In genomic region chr18:23258566-23259265, GRCh38 we compare ENCODE assay signal across 9 cellular contexts.
DNase-seq lines count a peak whose midpoint lies in the region; ATAC-seq, FAIRE-seq and TF ChIP-seq lines count a peak whose summit lies in the region.
"Had no signal": no experiment of that assay in that cellular context is flagged by ENCODE, and none has a peak within 500 bp of the region (broad histone marks: within the 10 kb centered on the region; RNA-seq: fewer than 3 reads in every experiment).

No MANE protein-coding gene starts in this region.

- peaks cover 39% of the 10 kb centered on the region for H3K4me1 Mint-ChIP-seq in activated T-helper 1 cell treated with anti-CD3 and anti-CD28 coated beads, Interleukin-12 subunit alpha, Interleukin-12 subunit beta, Interleukin-2, Interleukin-4 antibody, amounts not matched to agents 30 ng/mL and 10 ng/mL and 1 ng/mL, durations not matched to agents 14 hours and 24 hours and 36 hours (ENCODE audit: low read depth)

- H2AFZ ChIP-seq in HepG2 (ENCODE audit: low read length) = no peak overlapping the region

- H3K36me3 ChIP-seq in liver (ENCODE audit: control insufficient read depth in 4 of 4, insufficient read depth in 3 of 4, low read depth in 1 of 4, low read length in 3 of 4) = peaks cover 0 to 14% (median 5%) of the 10 kb centered on the region in 4 donors
- peaks cover 6 to 39% of the 10 kb centered on the region in 2 experiments; a peak in 4 of 5 replicates for H3K36me3 ChIP-seq in HepG2 (replicated peaks in 1 of 2; ENCODE audit: control insufficient read depth in 1 of 2, insufficient read depth in 2 of 2, low read length in 2 of 2)
- H3K36me3 ChIP-seq in lower lobe of right lung = peaks cover 21% of the 10 kb centered on the region
- no peaks in the 10 kb centered on the region for H3K36me3 ChIP-seq in aorta (ENCODE audit: control insufficient read depth in 1 of 2, insufficient read depth in 2 of 2, low read length in 1 of 2)
- H3K36me3 ChIP-seq: BE2C had no signal

- H3K27ac ChIP-seq in liver (ENCODE audit: low read depth in 1 of 2, low read length in 2 of 2) (peak overlapping the region; percentile 76 to 84), HepG2 (ENCODE audit: extremely low read length, insufficient read depth, low read length) (no peak overlapping the region), lower lobe of right lung (peak overlapping the region; percentile 84), aorta (ENCODE audit: low read depth in 1 of 2, low read length in 2 of 2) (peak overlapping the region; percentile 64 to 84)

- TF ChIP-seq CTCF in liver (IDR thresholded peaks at IDR 0.05; ENCODE audit: low read depth, low read length, missing input control) (no peak), HepG2 (CRISPR knock-in tag; IDR thresholded peaks at IDR 0.05) (no peak), lower lobe of right lung (IDR thresholded peaks at IDR 0.05) (no peak)

- H3K27ac Mint-ChIP-seq in activated T-helper 1 cell treated with anti-CD3 and anti-CD28 coated beads, Interleukin-12 subunit alpha, Interleukin-12 subunit beta, Interleukin-2, Interleukin-4 antibody, amounts not matched to agents 30 ng/mL and 10 ng/mL and 1 ng/mL, durations not matched to agents 14 hours and 24 hours and 36 hours = peak overlapping the region; percentile 62

- no peaks in the 10 kb centered on the region for H3K36me3 Mint-ChIP-seq in activated T-helper 1 cell treated with anti-CD3 and anti-CD28 coated beads, Interleukin-12 subunit alpha, Interleukin-12 subunit beta, Interleukin-2, Interleukin-4 antibody, amounts not matched to agents 30 ng/mL and 10 ng/mL and 1 ng/mL, durations not matched to agents 14 hours and 24 hours and 36 hours (ENCODE audit: low read depth)

- WGBS in liver = 88% methylated on average over 10 of the region's 10 CpGs
- WGBS in HepG2 (ENCODE audit: low lambda C conversion rate) = 99% methylated on average over 10 of the region's 10 CpGs
- 71 to 72% methylated on average over 10 of the region's 10 CpGs for WGBS in aorta, 2 donors

- no peak for FAIRE-seq in HepG2 (lab: Jason Lieb, UNC)

- H3K9ac ChIP-seq in liver (ENCODE audit: low read depth in 1 of 2, low read length in 2 of 2) (no peak overlapping the region), HepG2 (ENCODE audit: insufficient read depth, low read depth, low read length) (no peak overlapping the region)

- CTCF ChIA-PET in HepG2 (lab: Yijun Ruan, JAX; ENCODE audit: low intra/inter-chr PET ratio, low total read pairs) = no interaction called here

- no peak overlapping the region for H3K4me2 ChIP-seq in HepG2 (ENCODE audit: low read depth, low read length)

- H3K27me3 ChIP-seq in liver (ENCODE audit: control insufficient read depth in 4 of 4, insufficient read depth in 4 of 4, low read length in 3 of 4) (no peaks in the 10 kb centered on the region), HepG2 (ENCODE audit: control insufficient read depth in 1 of 2, insufficient read depth in 2 of 2, low read length in 2 of 2) (no peaks in the 10 kb centered on the region), lower lobe of right lung (ENCODE audit: low read depth) (no peaks in the 10 kb centered on the region), aorta (ENCODE audit: control insufficient read depth in 1 of 2, insufficient read depth in 2 of 2, low read length in 1 of 2) (no peaks in the 10 kb centered on the region)
- H3K27me3 ChIP-seq: BE2C had no signal

- TF ChIP-seq POLR2A in HepG2 (IDR thresholded peaks at IDR 0.05; ENCODE audit: insufficient read depth in 1 of 2, low read depth in 2 of 2, low read length in 2 of 2) = no peak

- no peaks in the 10 kb centered on the region for H3K79me2 ChIP-seq in HepG2 (ENCODE audit: insufficient read depth, low read length)

- TF ChIP-seq EP300 in HepG2 (IDR thresholded peaks at IDR 0.05; ENCODE audit: low read depth in 2 of 2, low read length in 2 of 2) = no peak
- TF ChIP-seq EP300 in HepG2 (CRISPR knock-in tag; IDR thresholded peaks at IDR 0.05; ENCODE audit: borderline replicate concordance) = no peak

- H3K4me1 ChIP-seq in liver (ENCODE audit: control insufficient read depth in 4 of 4, insufficient read depth in 4 of 4, low read length in 3 of 4) = peaks cover 9 to 26% (median 11%) of the 10 kb centered on the region in 4 donors
- H3K4me1 ChIP-seq in HepG2 (ENCODE audit: insufficient read depth, low read length) = peaks cover 63% of the 10 kb centered on the region
- peaks cover 40% of the 10 kb centered on the region for H3K4me1 ChIP-seq in lower lobe of right lung
- H3K4me1 ChIP-seq in aorta (ENCODE audit: control insufficient read depth in 1 of 2, insufficient read depth in 2 of 2, low read length in 2 of 2) = no peaks in the 10 kb centered on the region

- H3K27me3 Mint-ChIP-seq in activated T-helper 1 cell treated with anti-CD3 and anti-CD28 coated beads, Interleukin-12 subunit alpha, Interleukin-12 subunit beta, Interleukin-2, Interleukin-4 antibody, amounts not matched to agents 30 ng/mL and 10 ng/mL and 1 ng/mL, durations not matched to agents 14 hours and 24 hours and 36 hours (ENCODE audit: insufficient read depth) = no peaks in the 10 kb centered on the region

- H3K4me3 ChIP-seq in liver (ENCODE audit: low read depth in 1 of 3, low read length in 3 of 3) (no peak overlapping the region), HepG2 (replicated peaks in 1 of 3; ENCODE audit: insufficient read depth in 1 of 3, low read depth in 2 of 3, low read length in 3 of 3) (no peak overlapping the region), lower lobe of right lung (no peak overlapping the region), aorta (ENCODE audit: low read length in 2 of 2) (no peak overlapping the region)

- ATAC-seq in HepG2 = no peak
- ATAC-seq in lower lobe of right lung = no peak
- no peak for ATAC-seq in aorta (ENCODE audit: low FRiP score)
- ATAC-seq in HG02798 (IDR thresholded peaks at IDR 0.05; ENCODE audit: poor library complexity, unreplicated experiment) = no peak
- no peak for ATAC-seq in HG03565 (IDR thresholded peaks at IDR 0.05; ENCODE audit: unreplicated experiment)

- H3K9me3 ChIP-seq in liver (ENCODE audit: control insufficient read depth in 4 of 4, low read length in 3 of 4) (no peaks in the 10 kb centered on the region), HepG2 (ENCODE audit: low read length) (no peaks in the 10 kb centered on the region), lower lobe of right lung (no peaks in the 10 kb centered on the region), aorta (ENCODE audit: control insufficient read depth, low read length) (no peaks in the 10 kb centered on the region)
- H3K9me3 ChIP-seq: BE2C had no signal

- POLR2A ChIA-PET in HepG2 (lab: Yijun Ruan, JAX) = interaction anchor here (1.9 kb wide), 1 partner anchor 22 kb away, joined by 4 read pairs; no protein-coding TSS in a partner anchor

- H3K9me3 Mint-ChIP-seq in activated T-helper 1 cell treated with anti-CD3 and anti-CD28 coated beads, Interleukin-12 subunit alpha, Interleukin-12 subunit beta, Interleukin-2, Interleukin-4 antibody, amounts not matched to agents 30 ng/mL and 10 ng/mL and 1 ng/mL, durations not matched to agents 14 hours and 24 hours and 36 hours = no peaks in the 10 kb centered on the region

- no TSS peak for BruUV-seq in HepG2 (replicated peaks; lab: Mats Ljungman, UMichigan)

- in situ Hi-C loops in HepG2 (cut with HindIII; ENCODE audit: extremely low pct_ligation_motif_present, low pct_unique_long_range_greater_than_20kb) = no loop called here

- intact Hi-C loops in HepG2 (cut with micrococcal nuclease; ENCODE audit: unreplicated experiment) (no loop called here), lower lobe of right lung (cut with DNase I) (no loop called here), aorta (cut with DNase I) (no loop called here)
- intact Hi-C loops in activated T-helper 1 cell treated with anti-CD3 and anti-CD28 coated beads, Interleukin-12 subunit alpha, Interleukin-12 subunit beta, Interleukin-2, Interleukin-4 antibody, amounts not matched to agents 30 ng/mL and 10 ng/mL and 1 ng/mL, durations not matched to agents 14 hours and 24 hours and 36 hours (cut with micrococcal nuclease) = no loop called here

- no peaks in the 10 kb centered on the region for H4K20me1 ChIP-seq in HepG2 (ENCODE audit: insufficient read depth, low read length)

- no peak overlapping the region for H3K4me3 Mint-ChIP-seq in activated T-helper 1 cell treated with anti-CD3 and anti-CD28 coated beads, Interleukin-12 subunit alpha, Interleukin-12 subunit beta, Interleukin-2, Interleukin-4 antibody, amounts not matched to agents 30 ng/mL and 10 ng/mL and 1 ng/mL, durations not matched to agents 14 hours and 24 hours and 36 hours

- TF ChIP-seq RAD21 in liver (IDR thresholded peaks at IDR 0.05) (no peak), HepG2 (CRISPR knock-in tag; IDR thresholded peaks at IDR 0.05) (no peak)

- no peak for DNase-seq in HepG2 (ENCODE audit: low spot score)
- DNase-seq in activated T-helper 1 cell treated with anti-CD3 and anti-CD28 coated beads, Interleukin-12 subunit alpha, Interleukin-12 subunit beta, Interleukin-2, Interleukin-4 antibody, amounts not matched to agents 30 ng/mL and 10 ng/mL and 1 ng/mL, durations not matched to agents 14 hours and 24 hours and 36 hours (ENCODE audit: low spot score) = no peak
- no peak for DNase-seq in lower lobe of right lung
- DNase-seq in aorta = no peak
- DNase-seq in activated gamma-delta T cell treated with Interleukin-2 at 50 U/mL for 16 hours = no peak
- DNase-seq: BE2C had no signal

TF ChIP-seq in liver, 16 proteins besides CTCF, POLR2A, EP300 and RAD21 (continues in another document):
- TF ChIP-seq FOXA1 (IDR thresholded peaks at IDR 0.05) = no peak
- no peak for TF ChIP-seq GABPA (IDR thresholded peaks at IDR 0.05 in 1 of 2, conservative IDR thresholded peaks at IDR 0.05 in 1 of 2)
- no peak for TF ChIP-seq TAF1 (conservative IDR thresholded peaks at IDR 0.05)
- no peak for TF ChIP-seq JUND (IDR thresholded peaks at IDR 0.05)

TF ChIP-seq in HepG2, 621 proteins besides CTCF, POLR2A, EP300 and RAD21 (continues in another document):
- TF ChIP-seq, protein P1, sequence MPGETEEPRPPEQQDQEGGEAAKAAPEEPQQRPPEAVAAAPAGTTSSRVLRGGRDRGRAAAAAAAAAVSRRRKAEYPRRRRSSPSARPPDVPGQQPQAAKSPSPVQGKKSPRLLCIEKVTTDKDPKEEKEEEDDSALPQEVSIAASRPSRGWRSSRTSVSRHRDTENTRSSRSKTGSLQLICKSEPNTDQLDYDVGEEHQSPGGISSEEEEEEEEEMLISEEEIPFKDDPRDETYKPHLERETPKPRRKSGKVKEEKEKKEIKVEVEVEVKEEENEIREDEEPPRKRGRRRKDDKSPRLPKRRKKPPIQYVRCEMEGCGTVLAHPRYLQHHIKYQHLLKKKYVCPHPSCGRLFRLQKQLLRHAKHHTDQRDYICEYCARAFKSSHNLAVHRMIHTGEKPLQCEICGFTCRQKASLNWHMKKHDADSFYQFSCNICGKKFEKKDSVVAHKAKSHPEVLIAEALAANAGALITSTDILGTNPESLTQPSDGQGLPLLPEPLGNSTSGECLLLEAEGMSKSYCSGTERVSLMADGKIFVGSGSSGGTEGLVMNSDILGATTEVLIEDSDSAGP (CRISPR knock-in tag; IDR thresholded peaks at IDR 0.05; ENCODE audit: borderline replicate concordance) = no peak
- no peak for TF ChIP-seq RFXAP (CRISPR knock-in tag; IDR thresholded peaks at IDR 0.05; ENCODE audit: borderline replicate concordance)
